In the genomic region with DNA sequence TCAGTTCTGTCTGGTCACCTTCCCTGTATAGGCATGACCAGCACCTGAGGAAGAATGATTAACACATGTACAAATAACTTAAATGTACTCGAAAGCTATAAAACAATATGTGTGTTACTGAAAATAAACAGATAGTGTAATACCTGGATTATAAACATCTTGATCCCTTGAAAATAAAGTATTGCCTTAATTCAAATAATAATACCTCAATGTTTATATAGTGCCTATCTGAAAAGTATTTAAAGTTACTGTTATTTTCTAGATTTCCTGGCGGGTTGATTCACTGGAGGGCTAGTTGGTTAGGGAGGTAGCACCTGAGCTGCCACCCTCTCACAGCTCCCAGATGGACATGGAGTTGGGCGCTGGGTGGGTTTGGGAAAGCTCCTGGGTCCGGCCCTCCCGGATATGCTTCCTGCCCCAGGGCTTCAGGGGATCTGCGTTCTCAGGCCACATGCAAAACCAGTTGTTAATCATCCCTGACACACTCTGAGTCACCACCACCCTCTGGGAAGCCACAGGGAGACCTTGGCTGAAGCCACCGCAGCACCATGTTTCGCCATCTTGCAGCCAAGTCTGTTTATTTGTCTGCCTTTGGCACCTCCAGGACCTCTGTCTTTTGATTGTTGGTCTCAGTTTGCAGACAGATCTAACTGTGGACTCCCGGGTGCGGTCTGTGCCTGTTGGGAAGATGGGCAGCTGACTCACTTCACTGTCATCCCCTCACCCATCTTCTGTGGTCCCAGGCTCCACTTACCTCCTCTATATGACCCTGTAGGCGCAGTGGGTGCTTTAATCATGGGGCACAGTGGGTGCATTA, we compare ENCODE assay signal across 10 cellular contexts. TPM values are rescaled to one million over a fixed set of nuclear protein-coding genes. Genes with fewer than 3 reads are reported as not detected.
DNase-seq lines count a peak whose midpoint lies in the region; ATAC-seq, FAIRE-seq and TF ChIP-seq lines count a peak whose summit lies in the region.
"Had no signal": no experiment of that assay in that cellular context is flagged by ENCODE, and none has a peak within 500 bp of the region (broad histone marks: within the 10 kb centered on the region; RNA-seq: fewer than 3 reads in every experiment).

No MANE protein-coding gene starts in this region.

- H2AFZ ChIP-seq in K562 (ENCODE audit: low read depth, low read length), result peak overlapping the region; percentile 80

- H3K4me3 Mint-ChIP-seq in immature natural killer cell, result no peak overlapping the region
- H3K4me3 Mint-ChIP-seq: naive B cell; T-helper 1 cell treated with Interleukin-12 subunit alpha and Interleukin-12 subunit beta and Interleukin-4 antibody, amounts not matched to agents 30 μg/mL and 1 μg/mL, for 36 hours had no signal

- H3K79me2 ChIP-seq in K562 (ENCODE audit: control insufficient read depth, insufficient read depth, low read length), result peaks cover 31% of the 10 kb centered on the region

- peak; percentile 76 for TF ChIP-seq EP300 in K562 (IDR thresholded peaks at IDR 0.05; ENCODE audit: low read length)

- H3K9ac ChIP-seq in K562 (ENCODE audit: insufficient read depth in 1 of 2, low read depth in 2 of 2, low read length in 2 of 2), result peak overlapping the region; percentile 62 to 69

- 13% methylated on average over 11 of the region's 11 CpGs for WGBS in K562 (ENCODE audit: insufficient coverage, low coverage, missing lambda C conversion rate)

- POLR2A ChIA-PET in AG04449 (lab: Yijun Ruan, JAX) (interaction anchor here (0.9 kb wide), 2 partner anchors 36 to 56 kb away, joined by 3 read pairs; a partner anchor contains a TSS), K562 (lab: Yijun Ruan, JAX) (interaction anchor here (0.6 to 1.7 kb wide), 13 partner anchors 8 to 207 kb away, joined by 3 to 9 read pairs (median 3); a partner anchor contains a TSS)

- TF ChIP-seq CTCF in AG04449 (IDR thresholded peaks at IDR 0.05; ENCODE audit: insufficient read depth, low read length, missing control alignments) (no peak), K562 (IDR thresholded peaks at IDR 0.05 in 2 of 3, conservative IDR thresholded peaks at IDR 0.05 in 1 of 3; ENCODE audit: insufficient read depth in 2 of 3, low read depth in 1 of 3, low read length in 3 of 3) (no peak)

- H3K36me3 Mint-ChIP-seq in immature natural killer cell, result no peaks in the 10 kb centered on the region
- H3K36me3 Mint-ChIP-seq: naive B cell had no signal

- peak; percentile 93 for ATAC-seq in K562
- ATAC-seq in HG02884 (IDR thresholded peaks at IDR 0.05; ENCODE audit: unreplicated experiment), result no peak

- TF ChIP-seq RAD21 in K562 (CRISPR knock-in tag; conservative IDR thresholded peaks at IDR 0.05 in 1 of 2, IDR thresholded peaks at IDR 0.05 in 1 of 2), result peak; percentile 27 to 37; a peak in 2 of 4 replicates

- H3K9me3 ChIP-seq in K562 (replicated peaks; ENCODE audit: control insufficient read depth, insufficient read depth, low read depth, low read length), result no peaks in the 10 kb centered on the region

- BruUV-seq in K562 (replicated peaks; lab: Mats Ljungman, UMichigan), result no TSS peak

- CTCF ChIA-PET in AG04449 (lab: Yijun Ruan, JAX) (interaction anchor here (0.8 to 0.9 kb wide), 3 partner anchors 19 to 33 kb away, joined by 3 read pairs; no protein-coding TSS in a partner anchor), K562 (lab: Yijun Ruan, JAX; ENCODE audit: low intra/inter-chr PET ratio) (no interaction called here)

- intact Hi-C loops in K562 (cut with micrococcal nuclease), result no loop called here

- peak overlapping the region; percentile 74 for H3K27ac ChIP-seq in K562 (ENCODE audit: extremely low read depth, low read depth, low read length)

- no peaks in the 10 kb centered on the region for H4K20me1 ChIP-seq in K562 (replicated peaks; ENCODE audit: control insufficient read depth, insufficient read depth, low read length)

- H3K36me3 ChIP-seq in K562 (ENCODE audit: control insufficient read depth, insufficient read depth, low read length), result no peaks in the 10 kb centered on the region

- H3K9me1 ChIP-seq in K562 (ENCODE audit: control insufficient read depth, insufficient read depth, low read length), result no peaks in the 10 kb centered on the region

- DNase-seq in AG04449 (ENCODE audit: low read depth, low spot score), result peak; percentile 79
- DNase-seq in HuH-7.5 (ENCODE audit: low spot score), result peak; percentile 47
- peak; percentile 65 to 92 (median 78) for DNase-seq in K562 (ENCODE audit: extremely low read depth in 1 of 4, low spot score in 3 of 4)
- DNase-seq in left kidney (ENCODE audit: low read depth, low spot score), result peak; percentile 37
- DNase-seq in retina, result no peak
- DNase-seq in NCI-H2196 (lab: John Stamatoyannopoulos, UW; ENCODE audit: unreplicated experiment), result no peak
- no peak for DNase-seq in immature natural killer cell
- DNase-seq: naive B cell had no signal

- peaks cover 0 to 4% (median 2%) of the 10 kb centered on the region in 3 donors for H3K27me3 Mint-ChIP-seq in immature natural killer cell (ENCODE audit: low read depth in 3 of 3)

- H3K4me2 ChIP-seq in K562 (ENCODE audit: insufficient read depth, low read length), result peak overlapping the region; percentile 65

- in situ Hi-C loops in K562 (cut with MboI), result no loop called here

- TF ChIP-seq POLR2A in K562 (conservative IDR thresholded peaks at IDR 0.05), result peak; percentile 54; the same call in 1 of the 2 replicates

- no peaks in the 10 kb centered on the region for H3K9me3 Mint-ChIP-seq in immature natural killer cell
- H3K9me3 Mint-ChIP-seq: naive B cell; T-helper 1 cell treated with Interleukin-12 subunit alpha and Interleukin-12 subunit beta and Interleukin-4 antibody, amounts not matched to agents 30 μg/mL and 1 μg/mL, for 36 hours had no signal

- peaks cover 19 to 25% of the 10 kb centered on the region in 2 experiments for H3K4me1 ChIP-seq in K562 (replicated peaks in 1 of 2; ENCODE audit: control insufficient read depth in 2 of 2, insufficient read depth in 2 of 2, low read length in 2 of 2)

- peak; percentile 94 for FAIRE-seq in K562 (lab: Jason Lieb, UNC)

- no peaks in the 10 kb centered on the region for H3K27me3 ChIP-seq in K562 (ENCODE audit: control insufficient read depth in 2 of 2, insufficient read depth in 2 of 2, low read length in 2 of 2)

- no peak overlapping the region for H3K27ac Mint-ChIP-seq in immature natural killer cell
- H3K27ac Mint-ChIP-seq: T-helper 1 cell treated with Interleukin-12 subunit alpha and Interleukin-12 subunit beta and Interleukin-4 antibody, amounts not matched to agents 30 μg/mL and 1 μg/mL, for 36 hours had no signal

- H3K4me3 ChIP-seq in AG04449 (ENCODE audit: low read depth, low read length), result no peak overlapping the region
- H3K4me3 ChIP-seq in K562, result no peak overlapping the region

- H3K4me1 Mint-ChIP-seq in immature natural killer cell, result no peaks in the 10 kb centered on the region

TF ChIP-seq in K562, 482 proteins besides CTCF, POLR2A, EP300 and RAD21 (continues in another document):
- TF ChIP-seq ZNF175 (CRISPR knock-in tag; IDR thresholded peaks at IDR 0.05; ENCODE audit: low read depth) (peak; percentile 66; the same call in 1 of the 2 replicates), POLR3G (IDR thresholded peaks at IDR 0.05; ENCODE audit: extremely low read depth, insufficient read length, insufficient replicate concordance) (no peak), ZNF140 (CRISPR knock-in tag; IDR thresholded peaks at IDR 0.05) (no peak), MAZ (CRISPR knock-in tag; conservative IDR thresholded peaks at IDR 0.05 in 1 of 2, IDR thresholded peaks at IDR 0.05 in 1 of 2) (peak; percentile 44 to 74; a peak in 3 of 4 replicates), CBFA2T3 (IDR thresholded peaks at IDR 0.05) (peak; percentile 54), SAP30 (IDR thresholded peaks at IDR 0.05; ENCODE audit: borderline replicate concordance, insufficient read depth, low read depth, low read length, poor library complexity, severe bottlenecking) (no peak), RNF2 (IDR thresholded peaks at IDR 0.05) (peak; percentile 74), HCFC1 (IDR thresholded peaks at IDR 0.05; ENCODE audit: low read depth, low read length) (peak; percentile 42; the same call in 1 of the 2 replicates)
- TF ChIP-seq, protein P1, sequence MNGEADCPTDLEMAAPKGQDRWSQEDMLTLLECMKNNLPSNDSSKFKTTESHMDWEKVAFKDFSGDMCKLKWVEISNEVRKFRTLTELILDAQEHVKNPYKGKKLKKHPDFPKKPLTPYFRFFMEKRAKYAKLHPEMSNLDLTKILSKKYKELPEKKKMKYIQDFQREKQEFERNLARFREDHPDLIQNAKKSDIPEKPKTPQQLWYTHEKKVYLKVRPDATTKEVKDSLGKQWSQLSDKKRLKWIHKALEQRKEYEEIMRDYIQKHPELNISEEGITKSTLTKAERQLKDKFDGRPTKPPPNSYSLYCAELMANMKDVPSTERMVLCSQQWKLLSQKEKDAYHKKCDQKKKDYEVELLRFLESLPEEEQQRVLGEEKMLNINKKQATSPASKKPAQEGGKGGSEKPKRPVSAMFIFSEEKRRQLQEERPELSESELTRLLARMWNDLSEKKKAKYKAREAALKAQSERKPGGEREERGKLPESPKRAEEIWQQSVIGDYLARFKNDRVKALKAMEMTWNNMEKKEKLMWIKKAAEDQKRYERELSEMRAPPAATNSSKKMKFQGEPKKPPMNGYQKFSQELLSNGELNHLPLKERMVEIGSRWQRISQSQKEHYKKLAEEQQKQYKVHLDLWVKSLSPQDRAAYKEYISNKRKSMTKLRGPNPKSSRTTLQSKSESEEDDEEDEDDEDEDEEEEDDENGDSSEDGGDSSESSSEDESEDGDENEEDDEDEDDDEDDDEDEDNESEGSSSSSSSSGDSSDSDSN (IDR thresholded peaks at IDR 0.05; ENCODE audit: borderline replicate concordance in 1 of 2, low read depth in 2 of 2, low read length in 2 of 2), result no peak

RNA-seq across cellular contexts. Expression of a gene that starts 35.3 kb away (rescaled TPM):
- 62.1 and 65.0 TPM in 2 replicates for total RNA-seq in K562 (2011; cell fraction: chromatin; rRNA removed; ENCODE audit: low replicate concordance)
- 26.5 and 31.9 TPM in 2 replicates for total RNA-seq in K562 (2011; cell fraction: nucleolus; rRNA removed)
- total RNA-seq in K562 (2011; cell fraction: nucleoplasm; rRNA removed), result 43.2 and 112 TPM in 2 replicates
- total RNA-seq in K562 (2014; rRNA removed) (34.9 and 43.1 TPM in 2 replicates), K562 (2014; rRNA removed; fragmentation: Illumina TruSeq; extraction: Trizol) (44.1 and 51.7 TPM in 2 replicates), K562 (2015; rRNA removed; fragmentation: Illumina TruSeq; extraction: Trizol) (36.8 and 41.3 TPM in 2 replicates), K562 (2021) (57.7 and 66.1 TPM in 2 replicates)
- polyA plus RNA-seq in K562 (2011; rRNA removed) (32.8 and 70.4 TPM in 2 replicates), K562 (2014; fragmentation: Illumina TruSeq; extraction: Trizol) (47.9 and 50.9 TPM in 2 replicates), K562 (2014; fragmentation: Nextera tagmentation; extraction: Ambion mirVana) (10 to 100 TPM; 20.7 to 25.6 TPM), K562 (2014; rRNA removed) (25.6 and 29.0 TPM in 2 replicates), immature natural killer cell (10 to 100 TPM in 2 of 3 donors, 1 to 10 TPM in 1; 5.3 to 28.0 (median 19.3) TPM)
- 26.1 and 28.8 TPM in 2 replicates for polyA plus RNA-seq in K562 (2011; cell fraction: cytosol; rRNA removed)
- polyA plus RNA-seq in K562 (2011; cell fraction: nucleus; rRNA removed), result 33.7 and 65.3 TPM in 2 replicates
- polyA plus RNA-seq in K562 (2012), result 37.3 and 45.1 TPM in 2 replicates
- 89.7 and 166 TPM in 2 replicates for polyA minus RNA-seq in K562 (2011; rRNA and poly(A)+ RNA removed)
- 27.4 and 41.0 TPM in 2 replicates for polyA minus RNA-seq in K562 (2011; cell fraction: cytosol; rRNA and poly(A)+ RNA removed)
- polyA minus RNA-seq in K562 (2011; cell fraction: nucleus; rRNA and poly(A)+ RNA removed), result 32.4 and 49.9 TPM in 2 replicates

Comparison
In these comparisons a context has a peak if more than half of its experiments do, and no peak if none do; other contexts are left out.
1. DNase-seq: peak in AG04449 (single experiment), HuH-7.5 (single experiment), K562 (4 of 4) and left kidney (single experiment); none in retina (single experiment), NCI-H2196 (single experiment) and immature natural killer cell (0 of 3).